In the genomic region with DNA sequence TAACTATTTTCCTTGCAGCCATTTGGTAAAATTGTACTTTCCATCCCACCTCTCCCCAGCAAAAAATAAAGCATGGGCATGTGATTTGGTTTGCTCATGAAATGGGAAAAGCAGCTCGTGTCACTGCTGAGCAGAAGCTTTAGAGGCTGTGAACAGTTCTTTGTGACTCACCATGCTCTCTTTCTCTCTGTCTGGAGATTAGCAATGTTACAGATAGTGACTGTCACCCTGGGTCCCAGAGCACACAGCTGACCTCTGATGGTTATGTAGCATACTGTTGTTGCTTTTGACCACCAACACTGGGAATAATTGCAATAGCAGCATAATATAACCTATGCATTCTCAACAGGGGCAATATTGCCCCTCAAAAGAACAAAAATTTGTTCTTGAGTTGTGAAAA, we compare ENCODE assay signal across 14 cellular contexts.
DNase-seq lines count a peak whose midpoint lies in the region; TF ChIP-seq lines count a peak whose summit lies in the region.
"Had no signal": no experiment of that assay in that cellular context is flagged by ENCODE, and none has a peak within 500 bp of the region (broad histone marks: within the 10 kb centered on the region; RNA-seq: fewer than 3 reads in every experiment).

No MANE protein-coding gene starts in this region.

- H3K27me3 Mint-ChIP-seq in activated naive CD8-positive, alpha-beta T cell treated with anti-CD3 and anti-CD28 coated beads for 36 hours: no peaks in the 10 kb centered on the region
- no peaks in the 10 kb centered on the region for H3K27me3 Mint-ChIP-seq in mesothelial cell of epicardium (ENCODE audit: low read depth)

- no peak overlapping the region for H3K4me2 ChIP-seq in mammary epithelial cell (ENCODE audit: insufficient read depth, low read depth, low read length)

- no peak overlapping the region for H3K27ac ChIP-seq in mammary epithelial cell (ENCODE audit: insufficient read depth, low read depth, low read length)
- no peak overlapping the region for H3K27ac ChIP-seq in breast epithelium
- no peak overlapping the region for H3K27ac ChIP-seq in brain microvascular endothelial cell

- H3K4me1 Mint-ChIP-seq in activated naive CD8-positive, alpha-beta T cell treated with anti-CD3 and anti-CD28 coated beads for 36 hours: no peaks in the 10 kb centered on the region
- H3K4me1 Mint-ChIP-seq in mesothelial cell of epicardium: peaks cover 42% of the 10 kb centered on the region

- intact Hi-C loops in mammary epithelial cell (cut with micrococcal nuclease): no loop called here
- intact Hi-C loops in breast epithelium (cut with DNase I; ENCODE audit: low total_unique reads): no loop called here

- peaks cover 2% of the 10 kb centered on the region for H3K9me3 Mint-ChIP-seq in activated naive CD8-positive, alpha-beta T cell treated with anti-CD3 and anti-CD28 coated beads for 36 hours
- no peaks in the 10 kb centered on the region for H3K9me3 Mint-ChIP-seq in mesothelial cell of epicardium

- no peaks in the 10 kb centered on the region for H4K20me1 ChIP-seq in mammary epithelial cell (ENCODE audit: insufficient read depth, low read length)

- H3K9me3 ChIP-seq in mammary epithelial cell (replicated peaks; ENCODE audit: insufficient read depth, low read length) (no peaks in the 10 kb centered on the region), breast epithelium (no peaks in the 10 kb centered on the region), HAP-1 (no peaks in the 10 kb centered on the region)

- H2AFZ ChIP-seq in mammary epithelial cell (ENCODE audit: low read depth, low read length): no peak overlapping the region

- TF ChIP-seq POLR2A in breast epithelium (IDR thresholded peaks at IDR 0.05): no peak

- H3K27ac Mint-ChIP-seq in activated naive CD8-positive, alpha-beta T cell treated with anti-CD3 and anti-CD28 coated beads for 36 hours: no peak overlapping the region
- no peak overlapping the region for H3K27ac Mint-ChIP-seq in mesothelial cell of epicardium

- peak; percentile 43 for DNase-seq in mammary epithelial cell
- DNase-seq in breast epithelium (ENCODE audit: low spot score in 2 of 2): no peak
- peak; percentile 56 for DNase-seq in brain microvascular endothelial cell
- DNase-seq in iPS-NIHi7 (ENCODE audit: extremely low spot score): peak; percentile 30
- DNase-seq in HAP-1 (ENCODE audit: low spot score in 2 of 2): no peak
- no peak for DNase-seq in activated naive CD8-positive, alpha-beta T cell treated with anti-CD3 and anti-CD28 coated beads for 36 hours
- DNase-seq in NCI-H187 treated with DMSO at 0.1 percent for 48 hours (lab: John Stamatoyannopoulos, UW): no peak
- no peak for DNase-seq in mesothelial cell of epicardium (ENCODE audit: low spot score in 2 of 2, unreplicated experiment in 2 of 2)
- DNase-seq: activated CD4-positive, alpha-beta T cell treated with anti-CD3 and anti-CD28 coated beads, Interleukin-2, amount 50 U/mL, for 4 hours; activated naive CD4-positive, alpha-beta T cell; foreskin melanocyte; NCI-H1105; NCI-H69; stimulated activated CD8-positive, alpha-beta memory T cell treated with anti-CD3 and anti-CD28 coated beads, Interleukin-4, amount 100 ng/mL, for 48 hours had no signal

- H3K79me2 ChIP-seq in mammary epithelial cell (ENCODE audit: insufficient read depth, low read length): no peaks in the 10 kb centered on the region

- in situ Hi-C loops in mammary epithelial cell (cut with MboI; ENCODE audit: low sequenced_read_pairs in 2 of 2) (no loop called here), brain microvascular endothelial cell (cut with HindIII; ENCODE audit: low pct_ligation_motif_present, low sequenced_read_pairs) (no loop called here), HAP-1 (cut with MboI; ENCODE audit: low sequenced_read_pairs) (no loop called here)

- no peaks in the 10 kb centered on the region for H3K4me1 ChIP-seq in mammary epithelial cell (ENCODE audit: insufficient read depth, low read length)
- no peaks in the 10 kb centered on the region for H3K4me1 ChIP-seq in breast epithelium
- no peaks in the 10 kb centered on the region for H3K4me1 ChIP-seq in HAP-1

- dilution Hi-C loops in mammary epithelial cell (cut with HindIII; ENCODE audit: low sequenced_read_pairs): no loop called here

- no peak overlapping the region for H3K4me3 Mint-ChIP-seq in activated naive CD8-positive, alpha-beta T cell treated with anti-CD3 and anti-CD28 coated beads for 36 hours
- no peak overlapping the region for H3K4me3 Mint-ChIP-seq in mesothelial cell of epicardium

- TF ChIP-seq CTCF in mammary epithelial cell (conservative IDR thresholded peaks at IDR 0.05 in 1 of 2, IDR thresholded peaks at IDR 0.05 in 1 of 2; ENCODE audit: extremely low read depth in 1 of 2, insufficient read depth in 1 of 2, low read depth in 1 of 2, low read length in 2 of 2) (no peak), breast epithelium (IDR thresholded peaks at IDR 0.05) (no peak), brain microvascular endothelial cell (IDR thresholded peaks at IDR 0.05; ENCODE audit: low read depth, low read length, missing control alignments) (no peak), mesothelial cell of epicardium (IDR thresholded peaks at IDR 0.05; ENCODE audit: unreplicated experiment) (no peak)

- CTCF ChIA-PET in mammary epithelial cell (lab: Charles Lee; ENCODE audit: low non-redundant PET): no interaction called here

- H3K27me3 ChIP-seq in mammary epithelial cell (ENCODE audit: insufficient read depth, low read length) (no peaks in the 10 kb centered on the region), breast epithelium (no peaks in the 10 kb centered on the region), brain microvascular endothelial cell (replicated peaks) (no peaks in the 10 kb centered on the region), HAP-1 (ENCODE audit: low read depth) (no peaks in the 10 kb centered on the region)

- H3K36me3 Mint-ChIP-seq in activated naive CD8-positive, alpha-beta T cell treated with anti-CD3 and anti-CD28 coated beads for 36 hours: peaks cover 1% of the 10 kb centered on the region
- no peaks in the 10 kb centered on the region for H3K36me3 Mint-ChIP-seq in mesothelial cell of epicardium

- BruUV-seq in mammary epithelial cell (replicated peaks; lab: Mats Ljungman, UMichigan): no TSS peak

- H3K36me3 ChIP-seq in mammary epithelial cell (ENCODE audit: insufficient read depth, low read length) (no peaks in the 10 kb centered on the region), breast epithelium (no peaks in the 10 kb centered on the region), brain microvascular endothelial cell (replicated peaks) (no peaks in the 10 kb centered on the region), HAP-1 (replicated peaks) (no peaks in the 10 kb centered on the region)

- H3K9ac ChIP-seq in mammary epithelial cell (ENCODE audit: insufficient read depth, low read length): no peak overlapping the region

- 94% methylated on average over 1 of the region's 1 CpG for WGBS in mammary epithelial cell (ENCODE audit: low coverage, missing lambda C conversion rate)

- H3K4me3 ChIP-seq in mammary epithelial cell (replicated peaks in 1 of 3; ENCODE audit: insufficient read depth in 1 of 3, low read depth in 2 of 3, low read length in 3 of 3) (no peak overlapping the region), breast epithelium (no peak overlapping the region), brain microvascular endothelial cell (ENCODE audit: low read depth, low read length) (no peak overlapping the region), HAP-1 (no peak overlapping the region)

Comparison
In these comparisons a context has a peak if more than half of its experiments do, and no peak if none do; other contexts are left out.
1. DNase-seq: peak in mammary epithelial cell (single experiment), brain microvascular endothelial cell (single experiment) and iPS-NIHi7 (single experiment); none in breast epithelium (0 of 2), HAP-1 (0 of 2), activated naive CD8-positive, alpha-beta T cell treated with anti-CD3 and anti-CD28 coated beads for 36 hours (single experiment), NCI-H187 treated with DMSO at 0.1 percent for 48 hours (single experiment) and mesothelial cell of epicardium (0 of 2).